In genomic region chr6:52503853-52504777, GRCh38 we compare ENCODE assay signal across 9 cellular contexts.
DNase-seq lines count a peak whose midpoint lies in the region; ATAC-seq, FAIRE-seq and TF ChIP-seq lines count a peak whose summit lies in the region.
"Had no signal": no experiment of that assay in that cellular context is flagged by ENCODE, and none has a peak within 500 bp of the region (broad histone marks: within the 10 kb centered on the region; RNA-seq: fewer than 3 reads in every experiment).

No MANE protein-coding gene starts in this region.

- no peaks in the 10 kb centered on the region for H4K20me1 ChIP-seq in fibroblast of lung (ENCODE audit: control insufficient read depth, extremely low read depth, insufficient read depth, low read length)

- intact Hi-C loops in Caco-2 (cut with micrococcal nuclease; ENCODE audit: unreplicated experiment): no loop called here

- H3K36me3 Mint-ChIP-seq in Caco-2 (ENCODE audit: insufficient read depth, unreplicated experiment): peaks cover 71% of the 10 kb centered on the region

- H3K79me2 ChIP-seq in fibroblast of lung (ENCODE audit: control insufficient read depth, insufficient read depth, low read length) (peaks cover 11% of the 10 kb centered on the region), parathyroid adenoma (no peaks in the 10 kb centered on the region)

- no TSS peak for BruUV-seq in Caco-2 (replicated peaks; lab: Mats Ljungman, UMichigan)

- H3K9me3 ChIP-seq in fibroblast of lung (ENCODE audit: control insufficient read depth, insufficient read depth, low read depth, low read length): no peaks in the 10 kb centered on the region
- no peaks in the 10 kb centered on the region for H3K9me3 ChIP-seq in parathyroid adenoma (ENCODE audit: control insufficient read depth, low read length)
- H3K9me3 ChIP-seq in Caco-2: no peaks in the 10 kb centered on the region

- TF ChIP-seq CTCF in fibroblast of lung (conservative IDR thresholded peaks at IDR 0.05 in 1 of 2, IDR thresholded peaks at IDR 0.05 in 1 of 2; ENCODE audit: low read depth in 1 of 2, low read length in 2 of 2) (no peak), parathyroid adenoma (IDR thresholded peaks at IDR 0.05) (no peak), Caco-2 (IDR thresholded peaks at IDR 0.05; ENCODE audit: insufficient read depth in 1 of 2, low read depth in 1 of 2, low read length in 1 of 2, severe bottlenecking in 1 of 2, unreplicated experiment in 1 of 2) (no peak)

- H2AFZ ChIP-seq in fibroblast of lung (ENCODE audit: low read length) (no peak overlapping the region), parathyroid adenoma (peak overlapping the region; percentile 29)

- H3K27me3 Mint-ChIP-seq in Caco-2 (ENCODE audit: insufficient read depth, unreplicated experiment): no peaks in the 10 kb centered on the region

- ATAC-seq in HG02571 (IDR thresholded peaks at IDR 0.05; ENCODE audit: unreplicated experiment): no peak

- H3K9me3 Mint-ChIP-seq in Caco-2 (ENCODE audit: unreplicated experiment): no peaks in the 10 kb centered on the region

- H3K4me2 ChIP-seq in fibroblast of lung (ENCODE audit: extremely low read depth, insufficient read depth, low read length): no peak overlapping the region
- H3K4me2 ChIP-seq in parathyroid adenoma (ENCODE audit: low read length): no peak overlapping the region

- H3K4me1 ChIP-seq in fibroblast of lung (ENCODE audit: control insufficient read depth, extremely low read depth, insufficient read depth, low read length) (peaks cover 46% of the 10 kb centered on the region), parathyroid adenoma (peaks cover 4% of the 10 kb centered on the region), Caco-2 (no peaks in the 10 kb centered on the region)

- H3K4me3 ChIP-seq in fibroblast of lung (replicated peaks in 1 of 4; ENCODE audit: control extremely low read depth in 1 of 4, insufficient read depth in 1 of 4, low read depth in 3 of 4, low read length in 4 of 4) (no peak overlapping the region), parathyroid adenoma (ENCODE audit: low read depth, low read length) (no peak overlapping the region), Caco-2 (ENCODE audit: low read depth, low read length) (no peak overlapping the region)

- no peak overlapping the region for H3K4me3 Mint-ChIP-seq in Caco-2 (ENCODE audit: unreplicated experiment)

- CTCF ChIA-PET in Caco-2 (lab: Charles Lee): no interaction called here

- H3K27me3 ChIP-seq in fibroblast of lung (ENCODE audit: control insufficient read depth, insufficient read depth, low read length): no peaks in the 10 kb centered on the region
- H3K27me3 ChIP-seq in parathyroid adenoma (ENCODE audit: control insufficient read depth, insufficient read depth, low read length): no peaks in the 10 kb centered on the region
- H3K27me3 ChIP-seq in Caco-2 (replicated peaks; ENCODE audit: control insufficient read depth, insufficient read depth, low read length): no peaks in the 10 kb centered on the region

- H3K9ac ChIP-seq in fibroblast of lung (ENCODE audit: insufficient read depth, low read length) (no peak overlapping the region), parathyroid adenoma (no peak overlapping the region)

- FAIRE-seq in RCC 7860 (lab: Jason Lieb, UNC): peak; percentile 89
- FAIRE-seq: A204.1 had no signal

- H3K27ac ChIP-seq in fibroblast of lung (ENCODE audit: insufficient read depth, low read length): peak overlapping the region; percentile 56
- H3K27ac ChIP-seq in parathyroid adenoma: no peak overlapping the region

- no peak overlapping the region for H3K27ac Mint-ChIP-seq in Caco-2 (ENCODE audit: unreplicated experiment)

- H3K4me1 Mint-ChIP-seq in Caco-2 (ENCODE audit: low read depth, unreplicated experiment): no peaks in the 10 kb centered on the region

- POLR2A ChIA-PET in Caco-2 (lab: Charles Lee): no interaction called here

- H3K36me3 ChIP-seq in fibroblast of lung (ENCODE audit: control insufficient read depth, insufficient read depth, low read length) (peaks cover 61% of the 10 kb centered on the region), parathyroid adenoma (ENCODE audit: control insufficient read depth, insufficient read depth, low read length) (no peaks in the 10 kb centered on the region), Caco-2 (ENCODE audit: control insufficient read depth, insufficient read depth, low read length) (peaks cover 4% of the 10 kb centered on the region; the same call in 1 of the 2 replicates)

- DNase-seq in NCI-H1436 (lab: John Stamatoyannopoulos, UW): peak; percentile 55
- no peak for DNase-seq in NCI-H1436 treated with DMSO at 0.1 percent for 48 hours (lab: John Stamatoyannopoulos, UW)
- DNase-seq in RCC 7860 (ENCODE audit: low spot score): peak; percentile 99
- DNase-seq in fibroblast of lung (ENCODE audit: low read depth in 2 of 2): peak; percentile 83 to 87
- no peak for DNase-seq in Caco-2
- DNase-seq in NCI-H524 (lab: John Stamatoyannopoulos, UW): no peak

Comparison
In these comparisons a context has a peak if more than half of its experiments do, and no peak if none do; other contexts are left out.
1. DNase-seq: peak in NCI-H1436 (single experiment), RCC 7860 (single experiment) and fibroblast of lung (2 of 2); none in NCI-H1436 treated with DMSO at 0.1 percent for 48 hours (single experiment), Caco-2 (0 of 2) and NCI-H524 (0 of 2).